In the genomic region with DNA sequence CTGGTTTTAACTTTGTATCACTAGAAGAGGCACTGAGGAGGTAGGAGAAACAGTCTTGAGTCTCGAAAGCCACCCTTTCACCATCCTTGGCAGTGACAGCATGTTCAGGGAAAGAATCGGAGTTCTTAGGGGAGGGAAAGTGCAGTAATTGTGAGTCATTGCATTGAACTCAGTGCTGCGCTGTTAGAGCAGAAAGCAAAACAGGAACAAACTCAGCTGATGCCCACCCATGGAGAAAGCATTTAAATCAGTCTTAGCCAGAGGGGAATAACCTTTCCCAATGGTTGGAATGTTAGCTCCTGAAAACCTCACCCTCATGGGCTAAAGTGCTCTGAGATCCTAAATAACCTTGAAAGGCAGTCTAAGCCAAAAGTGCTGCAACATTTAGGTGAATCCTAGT, we compare ENCODE assay signal across 16 cellular contexts.
DNase-seq lines count a peak whose midpoint lies in the region; ATAC-seq, FAIRE-seq and TF ChIP-seq lines count a peak whose summit lies in the region.
"Had no signal": no experiment of that assay in that cellular context is flagged by ENCODE, and none has a peak within 500 bp of the region (broad histone marks: within the 10 kb centered on the region; RNA-seq: fewer than 3 reads in every experiment).

No MANE protein-coding gene starts in this region.

- no peaks in the 10 kb centered on the region for H3K23me2 ChIP-seq in H1 (ENCODE audit: low read depth, low read length)

- ATAC-seq in PC-3 (peak; percentile 79), HG03571 (IDR thresholded peaks at IDR 0.05; ENCODE audit: unreplicated experiment) (no peak)

- no peak overlapping the region for H2BK5ac ChIP-seq in H1 (ENCODE audit: low read depth, low read length)

- H3K79me1 ChIP-seq in H1 (ENCODE audit: low read depth, low read length) = no peaks in the 10 kb centered on the region

- H3K27me3 Mint-ChIP-seq in CD8-positive, alpha-beta memory T cell = no peaks in the 10 kb centered on the region

- TF ChIP-seq POLR2A in H1 (IDR thresholded peaks at IDR 0.05; ENCODE audit: control extremely low read depth in 1 of 2, low read depth in 2 of 2, low read length in 2 of 2) = no peak

- no peaks in the 10 kb centered on the region for H3K27me3 ChIP-seq in PC-3 (ENCODE audit: low read length)
- no peaks in the 10 kb centered on the region for H3K27me3 ChIP-seq in H1 (replicated peaks in 1 of 4; ENCODE audit: control insufficient read depth in 3 of 4, extremely low read depth in 1 of 4, insufficient read depth in 3 of 4, low read length in 3 of 4)
- H3K27me3 ChIP-seq in CD8-positive, alpha-beta memory T cell (ENCODE audit: insufficient read depth, low read length, poor library complexity, severe bottlenecking) = no peaks in the 10 kb centered on the region

- H2BK20ac ChIP-seq in H1 (ENCODE audit: low read length) = no peak overlapping the region

- 89% methylated on average over 3 of the region's 3 CpGs; no CpG with 5 or more reads in 1 of the 2 experiments for WGBS in H1 (ENCODE audit: extremely low coverage in 1 of 2, insufficient coverage in 1 of 2, insufficient read length in 1 of 2, insufficient replicate concordance in 2 of 2, low coverage in 1 of 2, low lambda C conversion rate in 2 of 2, missing lambda C conversion rate in 1 of 2), 2 experiments

- H2AK5ac ChIP-seq in H1 (ENCODE audit: low read depth, low read length) = no peak overlapping the region

- H3K4ac ChIP-seq in H1 (replicated peaks; ENCODE audit: insufficient read length, low read depth, low read length) = no peak overlapping the region

- no peak for TF ChIP-seq CTCF in PC-3 (conservative IDR thresholded peaks at IDR 0.05; ENCODE audit: low read depth, low read length)
- TF ChIP-seq CTCF in H1 (IDR thresholded peaks at IDR 0.05; ENCODE audit: control extremely low read depth in 1 of 3, insufficient read depth in 1 of 3, low read depth in 1 of 3, low read length in 3 of 3) = no peak

- no peak overlapping the region for H3K18ac ChIP-seq in H1 (ENCODE audit: extremely low read depth, low read length)

- H4K8ac ChIP-seq in H1 (ENCODE audit: extremely low read depth, insufficient read depth, low read length) = no peak overlapping the region

- peaks cover 5 to 39% (median 14%) of the 10 kb centered on the region in 5 donors for H3K9me3 Mint-ChIP-seq in CD8-positive, alpha-beta memory T cell

- no peak for FAIRE-seq in H1 (lab: Jason Lieb, UNC)
- FAIRE-seq: A204.1 had no signal

- H3K4me1 ChIP-seq in PC-3 (ENCODE audit: insufficient read depth, low read length) = no peaks in the 10 kb centered on the region
- no peaks in the 10 kb centered on the region for H3K4me1 ChIP-seq in H1 (replicated peaks in 1 of 4; ENCODE audit: control insufficient read depth in 3 of 4, insufficient read depth in 4 of 4, low read length in 3 of 4)
- no peaks in the 10 kb centered on the region for H3K4me1 ChIP-seq in CD8-positive, alpha-beta memory T cell (ENCODE audit: insufficient read depth, low read length)

- H3K56ac ChIP-seq in H1 (replicated peaks; ENCODE audit: insufficient read length, low read depth, low read length) = no peak overlapping the region

- no peak for TF ChIP-seq RAD21 in H1 (IDR thresholded peaks at IDR 0.05 in 1 of 2, conservative IDR thresholded peaks at IDR 0.05 in 1 of 2; ENCODE audit: low read depth in 2 of 2, low read length in 2 of 2)

- CTCF ChIA-PET in PC-3 (lab: Charles Lee) (no interaction called here), H1 (lab: Charles Lee; ENCODE audit: partially characterized antibody) (no interaction called here)
- CTCF ChIA-PET in CD8-positive, alpha-beta memory T cell (lab: Charles Lee) = no interaction called here

- no peaks in the 10 kb centered on the region for H3K4me1 Mint-ChIP-seq in CD8-positive, alpha-beta memory T cell

- intact Hi-C loops in PC-3 (cut with micrococcal nuclease) = loop anchor here (10.0 kb wide), 1 partner anchor 325 kb away; no protein-coding TSS in a partner anchor

- no peak overlapping the region for H4K91ac ChIP-seq in H1 (replicated peaks; ENCODE audit: insufficient read length, low read length)

- H3K27ac Mint-ChIP-seq in CD8-positive, alpha-beta memory T cell = no peak overlapping the region

- H3K14ac ChIP-seq in H1 (ENCODE audit: insufficient read length) = no peak overlapping the region

- no peak overlapping the region for H3K4me3 ChIP-seq in PC-3 (ENCODE audit: low read length)
- no peak overlapping the region for H3K4me3 ChIP-seq in H1 (ENCODE audit: extremely low read depth in 1 of 4, insufficient read depth in 2 of 4, low read depth in 3 of 4, low read length in 4 of 4)
- no peak overlapping the region for H3K4me3 ChIP-seq in CD8-positive, alpha-beta memory T cell (ENCODE audit: low read length)

- no peaks in the 10 kb centered on the region for H3K36me3 Mint-ChIP-seq in CD8-positive, alpha-beta memory T cell

- no TSS peak for BruUV-seq in PC-3 (replicated peaks; lab: Mats Ljungman, UMichigan)

- no peaks in the 10 kb centered on the region for H3K9me2 ChIP-seq in PC-3 (replicated peaks; ENCODE audit: low read length)

- POLR2A ChIA-PET in PC-3 (lab: Charles Lee; ENCODE audit: unreplicated experiment) (no interaction called here), H1 (lab: Charles Lee; ENCODE audit: partially characterized antibody) (no interaction called here)
- POLR2A ChIA-PET in CD8-positive, alpha-beta memory T cell (lab: Charles Lee) = no interaction called here

- no peaks in the 10 kb centered on the region for H3K79me2 ChIP-seq in PC-3 (ENCODE audit: low read length)
- H3K79me2 ChIP-seq in H1 (ENCODE audit: control insufficient read depth in 1 of 2, insufficient read depth in 2 of 2, low read length in 2 of 2) = no peaks in the 10 kb centered on the region

- H2BK120ac ChIP-seq in H1 (replicated peaks; ENCODE audit: low read depth, low read length) = no peak overlapping the region

- H2BK12ac ChIP-seq in H1 (ENCODE audit: low read depth, low read length) = no peak overlapping the region

- TF ChIP-seq EP300 in H1 (IDR thresholded peaks at IDR 0.05; ENCODE audit: borderline replicate concordance in 1 of 2, low read depth in 2 of 2, low read length in 2 of 2) = no peak

- H3K4me2 ChIP-seq in PC-3 (ENCODE audit: low read length) (no peak overlapping the region), H1 (ENCODE audit: insufficient read depth in 1 of 2, low read depth in 2 of 2, low read length in 2 of 2) (no peak overlapping the region)

- H4K5ac ChIP-seq in H1 (ENCODE audit: insufficient read length, low read depth, low read length) = no peak overlapping the region

- H3K36me3 ChIP-seq in PC-3 (ENCODE audit: low read depth, low read length) (no peaks in the 10 kb centered on the region), H1 (ENCODE audit: control insufficient read depth in 2 of 4, insufficient read depth in 4 of 4, low read length in 3 of 4) (no peaks in the 10 kb centered on the region)
- no peaks in the 10 kb centered on the region for H3K36me3 ChIP-seq in CD8-positive, alpha-beta memory T cell (ENCODE audit: insufficient read depth, low read length)

- H3K9me3 ChIP-seq in PC-3 (ENCODE audit: low read length) = no peaks in the 10 kb centered on the region
- H3K9me3 ChIP-seq in H1 (ENCODE audit: insufficient read depth in 2 of 2, low read depth in 1 of 2, low read length in 1 of 2) = no peaks in the 10 kb centered on the region
- H3K9me3 ChIP-seq in CD8-positive, alpha-beta memory T cell (ENCODE audit: low read length) = no peaks in the 10 kb centered on the region

- H2BK15ac ChIP-seq in H1 (ENCODE audit: low read length) = no peak overlapping the region

- no peaks in the 10 kb centered on the region for H4K20me1 ChIP-seq in PC-3 (ENCODE audit: low read length)
- H4K20me1 ChIP-seq in H1 (replicated peaks in 1 of 2; ENCODE audit: control insufficient read depth in 1 of 2, insufficient read depth in 2 of 2, low read length in 2 of 2) = no peaks in the 10 kb centered on the region

- no peak overlapping the region for H3K9ac ChIP-seq in PC-3 (ENCODE audit: low read length)
- no peak overlapping the region for H3K9ac ChIP-seq in H1 (replicated peaks in 1 of 4; ENCODE audit: extremely low read depth in 1 of 4, low read depth in 3 of 4, low read length in 3 of 4)

- H3K23ac ChIP-seq in H1 (ENCODE audit: insufficient read length) = no peak overlapping the region

- H3F3A ChIP-seq in PC-3 (ENCODE audit: low read length, unreplicated experiment) = no peaks in the 10 kb centered on the region

- no peak overlapping the region for H3K4me3 Mint-ChIP-seq in CD8-positive, alpha-beta memory T cell

- H2AFZ ChIP-seq in PC-3 (ENCODE audit: low read length) (peak overlapping the region; percentile 39; the same call in 1 of the 2 replicates), H1 (ENCODE audit: low read length) (peak overlapping the region; percentile 72)

- DNase-seq in ELF-1 (ENCODE audit: low read depth, low spot score) = peak; percentile 83
- DNase-seq in PC-3 = peak; percentile 26
- DNase-seq in H1 (ENCODE audit: low read depth in 1 of 2, low spot score in 2 of 2) = no peak
- peak; percentile 4 for DNase-seq in kidney glomerular epithelial cell (lab: John Stamatoyannopoulos, UW)
- DNase-seq in CD8-positive, alpha-beta memory T cell = no peak
- no peak for DNase-seq in HUDEP-2 (lab: John Stamatoyannopoulos, UW; ENCODE audit: unreplicated experiment in 76 of 76)
- DNase-seq in NOMO-1 treated with DMSO at 0.1 percent for 48 hours (lab: John Stamatoyannopoulos, UW; ENCODE audit: unreplicated experiment) = no peak
- DNase-seq: Calu3, DMS79, GF-D8, GOT3, NCI-H1092, NCI-H345, NCI-H526 treated with DMSO at 0.1 percent for 48 hours had no signal

- H3K27ac ChIP-seq in PC-3 (ENCODE audit: low read length) (no peak overlapping the region), H1 (ENCODE audit: low read depth, low read length) (no peak overlapping the region)
- H3K27ac ChIP-seq in CD8-positive, alpha-beta memory T cell (ENCODE audit: low read depth, low read length) = no peak overlapping the region

TF ChIP-seq in H1, 55 proteins besides CTCF, POLR2A, EP300 and RAD21:
- peak; percentile 36; the same call in 1 of the 2 replicates for TF ChIP-seq TEAD4 (IDR thresholded peaks at IDR 0.05; ENCODE audit: low read depth, low read length)
- no peak for TF ChIP-seq CHD1 (IDR thresholded peaks at IDR 0.05; ENCODE audit: low read depth, low read length)
- no peak for TF ChIP-seq TCF12 (IDR thresholded peaks at IDR 0.05; ENCODE audit: low read depth, low read length)
- TF ChIP-seq CBX5 (IDR thresholded peaks at IDR 0.05; ENCODE audit: low read depth, low read length) = no peak
- no peak for TF ChIP-seq BCL11A (IDR thresholded peaks at IDR 0.05; ENCODE audit: low read depth in 2 of 2, low read length in 2 of 2)
- TF ChIP-seq TAF7 (optimal IDR thresholded peaks at IDR 0.05; ENCODE audit: borderline replicate concordance, low read depth, low read length) = no peak
- TF ChIP-seq RFX5 (IDR thresholded peaks at IDR 0.05; ENCODE audit: borderline replicate concordance, low read depth, low read length) = no peak
- TF ChIP-seq KDM5A (IDR thresholded peaks at IDR 0.05; ENCODE audit: low read length) = no peak

Comparison
In these comparisons a context has a peak if more than half of its experiments do, and no peak if none do; other contexts are left out.
1. DNase-seq: peak in ELF-1 (single experiment), PC-3 (single experiment) and kidney glomerular epithelial cell (single experiment); none in H1 (0 of 2), CD8-positive, alpha-beta memory T cell (0 of 5), HUDEP-2 (0 of 76) and NOMO-1 treated with DMSO at 0.1 percent for 48 hours (single experiment).